3 cellular contexts compared by ENCODE assay signal in the genomic region with DNA sequence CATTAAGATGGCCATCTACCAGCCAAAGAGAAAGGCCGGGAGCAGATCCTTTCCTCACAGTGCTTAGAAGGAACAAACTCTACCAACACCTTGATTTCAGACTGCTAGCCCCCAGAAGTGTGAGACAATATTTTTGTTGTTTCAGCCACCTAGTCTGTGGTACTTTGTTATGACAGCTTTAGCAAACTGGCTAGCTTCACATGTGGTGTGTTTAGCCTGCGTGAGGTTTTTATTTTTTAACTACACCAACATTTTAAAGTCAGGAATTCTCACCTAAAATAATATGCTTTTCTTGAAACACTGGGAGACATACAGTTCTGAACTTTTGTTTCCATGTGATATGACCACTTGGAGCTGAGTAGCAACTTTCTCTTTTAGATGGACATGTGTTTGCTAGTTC.
"Had no signal": no experiment of that assay in that cellular context is flagged by ENCODE, and none has a peak within 500 bp of the region (broad histone marks: within the 10 kb centered on the region; RNA-seq: fewer than 3 reads in every experiment).

No MANE protein-coding gene starts in this region.

- DNase-seq: GDM1, GF-D8 had no signal

- H3K4me3 ChIP-seq: GM12878 had no signal

- ATAC-seq: GM12878 had no signal
